ENCODE assay signal across 9 cellular contexts in genomic region chr5:93677344-93678021, GRCh38.
A peak's percentile ranks its signal among the peaks of the same experiment; 100 is the strongest.
DNase-seq lines count a peak whose midpoint lies in the region; ATAC-seq, FAIRE-seq and TF ChIP-seq lines count a peak whose summit lies in the region.
"Had no signal": no experiment of that assay in that cellular context is flagged by ENCODE, and none has a peak within 500 bp of the region (broad histone marks: within the 10 kb centered on the region; RNA-seq: fewer than 3 reads in every experiment).

No MANE protein-coding gene starts in this region.

- H4K20me1 ChIP-seq in GM23338 (replicated peaks; ENCODE audit: insufficient read depth) (no peaks in the 10 kb centered on the region), endothelial cell of umbilical vein (replicated peaks; ENCODE audit: control insufficient read depth, extremely low read depth, insufficient read depth, low read length) (no peaks in the 10 kb centered on the region), neural progenitor cell (ENCODE audit: low read depth) (no peaks in the 10 kb centered on the region)

- TF ChIP-seq CTCF in GM23338 (conservative IDR thresholded peaks at IDR 0.05; ENCODE audit: low read depth in 2 of 2) = no peak
- TF ChIP-seq CTCF in endothelial cell of umbilical vein (IDR thresholded peaks at IDR 0.05; ENCODE audit: extremely low read depth in 1 of 2, insufficient read depth in 1 of 2, low read depth in 1 of 2, low read length in 2 of 2) = no peak
- TF ChIP-seq CTCF in neural progenitor cell (IDR thresholded peaks at IDR 0.05) = no peak

- H3K27me3 ChIP-seq in GM23338 (ENCODE audit: insufficient read depth) (no peaks in the 10 kb centered on the region), endothelial cell of umbilical vein (ENCODE audit: control insufficient read depth in 2 of 2, insufficient read depth in 2 of 2, low read length in 2 of 2) (no peaks in the 10 kb centered on the region), neural progenitor cell (no peaks in the 10 kb centered on the region)

- DNase-seq in GM23338 (ENCODE audit: low spot score) (peak; percentile 77), NCI-H748 (lab: John Stamatoyannopoulos, UW; ENCODE audit: unreplicated experiment) (peak; percentile 97), endothelial cell of umbilical vein (ENCODE audit: low read depth, low spot score) (peak; percentile 82), neural progenitor cell (ENCODE audit: low spot score) (peak; percentile 88), germinal center (ENCODE audit: low spot score) (no peak), T-helper 9 cell (no peak)
- DNase-seq in stimulated activated effector memory CD8-positive, alpha-beta T cell treated with anti-CD3 and anti-CD28 coated beads, Interleukin-12 subunit alpha, Interleukin-12 subunit beta, amount 100 ng/mL, for 72 hours (ENCODE audit: low spot score in 2 of 2) = no peak

- FAIRE-seq in endothelial cell of umbilical vein (lab: Jason Lieb, UNC) = peak; percentile 8

- POLR2A ChIA-PET in endothelial cell of umbilical vein (lab: Charles Lee) = no interaction called here

- H3K4me3 ChIP-seq in GM23338 (peak overlapping the region; percentile 27; the same call in 1 of the 2 replicates), endothelial cell of umbilical vein (replicated peaks in 1 of 3; ENCODE audit: insufficient read depth in 1 of 3, low read depth in 1 of 3, low read length in 3 of 3) (no peak overlapping the region), neural progenitor cell (peak overlapping the region; percentile 10)
- H3K4me3 ChIP-seq: thoracic aorta had no signal

- dilution Hi-C loops in endothelial cell of umbilical vein (cut with MboI; ENCODE audit: extremely low pct_ligation_motif_present, low sequenced_read_pairs) = no loop called here

- BruUV-seq in endothelial cell of umbilical vein (replicated peaks; lab: Mats Ljungman, UMichigan) = no TSS peak

- ATAC-seq in GM23338 (peak; percentile 96), HG03460 (IDR thresholded peaks at IDR 0.05; ENCODE audit: unreplicated experiment) (no peak)
- ATAC-seq in stimulated activated effector memory CD8-positive, alpha-beta T cell treated with anti-CD3 and anti-CD28 coated beads, Interleukin-12 subunit alpha, Interleukin-12 subunit beta, amount 100 ng/mL, for 72 hours = no peak

- H3K36me3 ChIP-seq in GM23338 (ENCODE audit: insufficient read depth) = no peaks in the 10 kb centered on the region
- H3K36me3 ChIP-seq in endothelial cell of umbilical vein (ENCODE audit: control insufficient read depth in 2 of 2, extremely low read depth in 1 of 2, insufficient read depth in 2 of 2, low read length in 2 of 2) = no peaks in the 10 kb centered on the region
- no peaks in the 10 kb centered on the region for H3K36me3 ChIP-seq in neural progenitor cell
- H3K36me3 ChIP-seq: thoracic aorta had no signal

- H3K9me3 ChIP-seq in endothelial cell of umbilical vein (replicated peaks; ENCODE audit: control insufficient read depth, insufficient read depth, low read length) (no peaks in the 10 kb centered on the region), neural progenitor cell (ENCODE audit: low read depth) (no peaks in the 10 kb centered on the region)
- H3K9me3 ChIP-seq: thoracic aorta had no signal

- CTCF ChIA-PET in endothelial cell of umbilical vein (lab: Charles Lee) = interaction anchor here (1.8 to 2.0 kb wide), 2 partner anchors 10 to 17 kb away, joined by 5 read pairs; no protein-coding TSS in a partner anchor

- no peak overlapping the region for H2AFZ ChIP-seq in GM23338
- no peak overlapping the region for H2AFZ ChIP-seq in endothelial cell of umbilical vein (ENCODE audit: low read depth, low read length)
- H2AFZ ChIP-seq in neural progenitor cell (replicated peaks) = peak overlapping the region; percentile 3

- peaks cover 15% of the 10 kb centered on the region; the same call in 1 of the 2 replicates for H3K4me1 ChIP-seq in GM23338 (ENCODE audit: insufficient read depth)
- peaks cover 7% of the 10 kb centered on the region for H3K4me1 ChIP-seq in endothelial cell of umbilical vein (ENCODE audit: control insufficient read depth, extremely low read depth, insufficient read depth, low read length)
- peaks cover 32% of the 10 kb centered on the region for H3K4me1 ChIP-seq in neural progenitor cell

- H3K4me3 Mint-ChIP-seq in GM23338 (peak overlapping the region; percentile 30; the same call in 1 of the 3 replicates), neural progenitor cell (peak overlapping the region; percentile 28)
- H3K4me3 Mint-ChIP-seq in stimulated activated effector memory CD8-positive, alpha-beta T cell treated with anti-CD3 and anti-CD28 coated beads, Interleukin-12 subunit alpha, Interleukin-12 subunit beta, amount 100 ng/mL, for 72 hours = no peak overlapping the region

- H3K4me2 ChIP-seq in GM23338 (peak overlapping the region; percentile 45), endothelial cell of umbilical vein (ENCODE audit: insufficient read depth, low read length) (no peak overlapping the region), neural progenitor cell (peak overlapping the region; percentile 46)

- no peaks in the 10 kb centered on the region for H3K9me2 ChIP-seq in GM23338 (ENCODE audit: insufficient read depth)

- TF ChIP-seq POLR2A in endothelial cell of umbilical vein (IDR thresholded peaks at IDR 0.05; ENCODE audit: low read depth, low read length) = no peak

- H3K27ac ChIP-seq in GM23338 (ENCODE audit: low read depth) (no peak overlapping the region), endothelial cell of umbilical vein (ENCODE audit: insufficient read depth, low read depth, low read length) (no peak overlapping the region), neural progenitor cell (peak overlapping the region; percentile 17)
- H3K27ac ChIP-seq: thoracic aorta had no signal

- H3F3A ChIP-seq in GM23338 (replicated peaks; ENCODE audit: low read depth) (no peaks in the 10 kb centered on the region), neural progenitor cell (ENCODE audit: low read depth) (peaks cover 6% of the 10 kb centered on the region)

- H3K27ac Mint-ChIP-seq in GM23338 = peak overlapping the region; percentile 23; the same call in 1 of the 2 replicates
- H3K27ac Mint-ChIP-seq in neural progenitor cell = peak overlapping the region; percentile 97
- H3K27ac Mint-ChIP-seq in stimulated activated effector memory CD8-positive, alpha-beta T cell treated with anti-CD3 and anti-CD28 coated beads, Interleukin-12 subunit alpha, Interleukin-12 subunit beta, amount 100 ng/mL, for 72 hours = no peak overlapping the region

- H3K9me1 ChIP-seq in endothelial cell of umbilical vein (replicated peaks; ENCODE audit: control insufficient read depth, extremely low read depth, insufficient read depth, low read length) = no peaks in the 10 kb centered on the region

- no peaks in the 10 kb centered on the region for H3K27me3 Mint-ChIP-seq in GM23338 (ENCODE audit: insufficient read depth, low read depth, poor library complexity)
- peaks cover 5% of the 10 kb centered on the region for H3K27me3 Mint-ChIP-seq in neural progenitor cell (ENCODE audit: insufficient read depth, low read depth)

- peaks cover 21% of the 10 kb centered on the region for H3K4me1 Mint-ChIP-seq in GM23338
- peaks cover 60% of the 10 kb centered on the region for H3K4me1 Mint-ChIP-seq in neural progenitor cell
- no peaks in the 10 kb centered on the region for H3K4me1 Mint-ChIP-seq in stimulated activated effector memory CD8-positive, alpha-beta T cell treated with anti-CD3 and anti-CD28 coated beads, Interleukin-12 subunit alpha, Interleukin-12 subunit beta, amount 100 ng/mL, for 72 hours

- H3K36me3 Mint-ChIP-seq in GM23338 (ENCODE audit: low read depth) (no peaks in the 10 kb centered on the region), neural progenitor cell (no peaks in the 10 kb centered on the region)
- H3K36me3 Mint-ChIP-seq in stimulated activated effector memory CD8-positive, alpha-beta T cell treated with anti-CD3 and anti-CD28 coated beads, Interleukin-12 subunit alpha, Interleukin-12 subunit beta, amount 100 ng/mL, for 72 hours = no peaks in the 10 kb centered on the region

- H3K9me3 Mint-ChIP-seq in GM23338 (no peaks in the 10 kb centered on the region), neural progenitor cell (peaks cover under 1% of the 10 kb centered on the region)
- H3K9me3 Mint-ChIP-seq in stimulated activated effector memory CD8-positive, alpha-beta T cell treated with anti-CD3 and anti-CD28 coated beads, Interleukin-12 subunit alpha, Interleukin-12 subunit beta, amount 100 ng/mL, for 72 hours = no peaks in the 10 kb centered on the region

- H3K79me2 ChIP-seq in GM23338 (replicated peaks; ENCODE audit: insufficient read depth) = no peaks in the 10 kb centered on the region
- H3K79me2 ChIP-seq in endothelial cell of umbilical vein (ENCODE audit: control insufficient read depth, insufficient read depth, low read length) = no peaks in the 10 kb centered on the region
- no peaks in the 10 kb centered on the region for H3K79me2 ChIP-seq in neural progenitor cell (ENCODE audit: low read depth)

- intact Hi-C loops in endothelial cell of umbilical vein (cut with micrococcal nuclease) = no loop called here

- H3K9ac ChIP-seq in endothelial cell of umbilical vein (replicated peaks; ENCODE audit: extremely low read depth, insufficient read depth, low read length) (no peak overlapping the region), neural progenitor cell (no peak overlapping the region)

TF ChIP-seq in GM23338, 12 proteins besides CTCF, POLR2A, EP300 and RAD21 (continues in another document):
- TF ChIP-seq ZNF331 (CRISPR knock-in tag; IDR thresholded peaks at IDR 0.05; ENCODE audit: low read depth) (no peak), ZNF114 (CRISPR knock-in tag; IDR thresholded peaks at IDR 0.05) (no peak), CREB1 (CRISPR knock-in tag; IDR thresholded peaks at IDR 0.05; ENCODE audit: low read depth) (no peak), EZH2phosphoT487 (IDR thresholded peaks at IDR 0.05; ENCODE audit: unreplicated experiment) (no peak), STAT1 (IDR thresholded peaks at IDR 0.05; ENCODE audit: unreplicated experiment) (no peak), JUNB (IDR thresholded peaks at IDR 0.05; ENCODE audit: unreplicated experiment) (no peak), POLR2AphosphoS5 (IDR thresholded peaks at IDR 0.05; ENCODE audit: low read depth) (no peak), NANOG (IDR thresholded peaks at IDR 0.05; ENCODE audit: borderline replicate concordance) (no peak)

TF ChIP-seq in endothelial cell of umbilical vein, 7 proteins besides CTCF, POLR2A, EP300 and RAD21 (continues in another document):
- TF ChIP-seq POLR2AphosphoS5 (IDR thresholded peaks at IDR 0.05; ENCODE audit: insufficient read depth, low read depth, low read length) (no peak), MAX (IDR thresholded peaks at IDR 0.05; ENCODE audit: insufficient read depth, insufficient read length) (no peak), GATA2 (IDR thresholded peaks at IDR 0.05; ENCODE audit: insufficient read depth, insufficient read length, low read depth, low read length) (no peak), FOS (IDR thresholded peaks at IDR 0.05; ENCODE audit: borderline replicate concordance, insufficient read depth, low read length) (no peak), MYC (IDR thresholded peaks at IDR 0.05; ENCODE audit: low read depth, low read length) (no peak), JUN (IDR thresholded peaks at IDR 0.05; ENCODE audit: borderline replicate concordance, insufficient read depth, insufficient read length, low read depth) (no peak)

Comparison
In these comparisons a context has a peak if more than half of its experiments do, and no peak if none do; other contexts are left out.
1. DNase-seq: peak in GM23338 (single experiment), NCI-H748 (single experiment), endothelial cell of umbilical vein (single experiment) and neural progenitor cell (single experiment); none in germinal center (single experiment), stimulated activated effector memory CD8-positive, alpha-beta T cell treated with anti-CD3 and anti-CD28 coated beads, Interleukin-12 subunit alpha, Interleukin-12 subunit beta, amount 100 ng/mL, for 72 hours (0 of 2) and T-helper 9 cell (single experiment).
2. H3K4me3 ChIP-seq: peak in GM23338 (single experiment) and neural progenitor cell (single experiment); none in endothelial cell of umbilical vein (0 of 3).